Comparison of ENCODE assay signal across 8 cellular contexts in the genomic region with DNA sequence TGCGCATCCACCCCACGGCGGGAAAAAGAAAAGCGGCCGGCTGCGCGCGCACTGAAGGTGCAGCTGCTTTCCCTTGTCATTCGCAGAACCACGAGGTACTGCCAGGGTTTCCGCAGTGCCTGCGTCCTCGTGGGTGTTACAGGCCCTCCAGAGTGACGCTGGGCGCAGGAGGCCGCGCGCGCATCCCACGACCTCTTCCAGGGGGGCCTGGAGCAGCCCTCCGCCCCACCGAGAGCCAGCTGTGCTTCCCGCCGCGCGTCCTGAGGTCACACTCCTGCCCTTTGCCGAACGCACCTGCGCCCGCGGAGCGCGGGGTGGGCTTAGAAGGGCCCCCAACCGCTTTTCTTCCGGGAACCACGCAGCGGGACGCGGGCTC. TPM values are rescaled to one million over a fixed set of nuclear protein-coding genes. Genes with fewer than 3 reads are reported as not detected.
DNase-seq lines count a peak whose midpoint lies in the region; ATAC-seq and TF ChIP-seq lines count a peak whose summit lies in the region.

No MANE protein-coding gene starts in this region.

- no peaks in the 10 kb centered on the region for H3K9me3 ChIP-seq in Caco-2
- H3K9me3 ChIP-seq in SK-N-SH = no peaks in the 10 kb centered on the region
- H3K9me3 ChIP-seq in SJCRH30 (replicated peaks) = no peaks in the 10 kb centered on the region

- H3K27ac ChIP-seq in SK-N-SH (ENCODE audit: low read depth in 2 of 2, low read length in 1 of 2) (peak overlapping the region in 1 of 2 experiments; percentile 91; a peak in 2 of 4 replicates), skin epidermis (peak overlapping the region in 20 of 21 experiments; percentile 81 to 96 (median 91)), SJCRH30 (no peak overlapping the region)

- peaks cover 59% of the 10 kb centered on the region for H3K36me3 Mint-ChIP-seq in Caco-2 (ENCODE audit: insufficient read depth, unreplicated experiment)

- CTCF ChIA-PET in Caco-2 (lab: Charles Lee) = interaction anchor here (1.0 to 2.3 kb wide), 2 partner anchors 82 to 332 kb away, joined by 5 to 6 read pairs; a partner anchor contains a TSS
- CTCF ChIA-PET in SK-N-SH (lab: Yijun Ruan, JAX) = interaction anchor here (0.6 to 4.3 kb wide), 6 partner anchors 10 to 332 kb away, joined by 3 to 9 read pairs (median 4); a partner anchor contains a TSS

- H3K9me2 ChIP-seq in SK-N-SH = no peaks in the 10 kb centered on the region

- intact Hi-C loops in Caco-2 (cut with micrococcal nuclease; ENCODE audit: unreplicated experiment) = no loop called here

- H3K27me3 ChIP-seq in Caco-2 (replicated peaks; ENCODE audit: control insufficient read depth, insufficient read depth, low read length) = no peaks in the 10 kb centered on the region
- H3K27me3 ChIP-seq in SK-N-SH (ENCODE audit: insufficient read depth) = no peaks in the 10 kb centered on the region
- no peaks in the 10 kb centered on the region for H3K27me3 ChIP-seq in SJCRH30

- no peaks in the 10 kb centered on the region for H3K27me3 Mint-ChIP-seq in Caco-2 (ENCODE audit: insufficient read depth, unreplicated experiment)

- no peaks in the 10 kb centered on the region for H3K4me1 Mint-ChIP-seq in Caco-2 (ENCODE audit: low read depth, unreplicated experiment)

- no peak overlapping the region for H3K27ac Mint-ChIP-seq in Caco-2 (ENCODE audit: unreplicated experiment)

- ATAC-seq in HG02623 (IDR thresholded peaks at IDR 0.05; ENCODE audit: unreplicated experiment) = no peak

- no peak for TF ChIP-seq CTCF in Caco-2 (IDR thresholded peaks at IDR 0.05; ENCODE audit: insufficient read depth in 1 of 2, low read depth in 1 of 2, low read length in 1 of 2, severe bottlenecking in 1 of 2, unreplicated experiment in 1 of 2)
- no peak for TF ChIP-seq CTCF in HFF-Myc (IDR thresholded peaks at IDR 0.05; ENCODE audit: low read depth, low read length, missing control alignments)
- no peak for TF ChIP-seq CTCF in SK-N-SH (IDR thresholded peaks at IDR 0.05)

- TF ChIP-seq RAD21 in SK-N-SH (IDR thresholded peaks at IDR 0.05; ENCODE audit: low read length) = no peak

- 63% methylated on average over 27 of the region's 39 CpGs for WGBS in SK-N-SH (ENCODE audit: low lambda C conversion rate)

- H4K20me1 ChIP-seq in SK-N-SH (ENCODE audit: insufficient read depth) = no peaks in the 10 kb centered on the region

- DNase-seq in Caco-2 (no peak), HFF-Myc (ENCODE audit: extremely low read depth, low read depth) (no peak), SK-N-SH (peak; percentile 85), amniotic epithelial cell (ENCODE audit: low read depth) (peak; percentile 37), hypothalamus (lab: John Stamatoyannopoulos, UW) (peak in 37 of 51 donors; percentile 4 to 77 (median 46)), SJCRH30 (no peak)

- H3K9me3 Mint-ChIP-seq in Caco-2 (ENCODE audit: unreplicated experiment) = no peaks in the 10 kb centered on the region

- H3K4me3 Mint-ChIP-seq in Caco-2 (ENCODE audit: unreplicated experiment) = peak overlapping the region; percentile 74

- POLR2A ChIA-PET in Caco-2 (lab: Charles Lee) (interaction anchor here (0.8 kb wide), 1 partner anchor 52 kb away, joined by 5 read pairs; no protein-coding TSS in a partner anchor), SK-N-SH (lab: Yijun Ruan, JAX) (interaction anchor here (1.0 to 1.5 kb wide), 2 partner anchors 9 to 51 kb away, joined by 3 to 4 read pairs; a partner anchor contains a TSS)

- peaks cover 43% of the 10 kb centered on the region for H3K79me2 ChIP-seq in SK-N-SH (ENCODE audit: insufficient read depth)

- H3K36me3 ChIP-seq in Caco-2 (ENCODE audit: control insufficient read depth, insufficient read depth, low read length) (peaks cover 4% of the 10 kb centered on the region; the same call in 1 of the 2 replicates), SK-N-SH (replicated peaks in 1 of 2; ENCODE audit: control insufficient read depth in 1 of 2, insufficient read depth in 2 of 2, low read length in 1 of 2) (peaks cover 44 to 54% of the 10 kb centered on the region in 2 experiments), SJCRH30 (peaks cover 31% of the 10 kb centered on the region)

- peaks cover 14% of the 10 kb centered on the region for H3F3A ChIP-seq in SK-N-SH (replicated peaks; ENCODE audit: insufficient read depth)

- H3K4me2 ChIP-seq in SK-N-SH = peak overlapping the region; percentile 86; the same call in 1 of the 2 replicates

- peak overlapping the region; percentile 89 for H3K9ac ChIP-seq in SK-N-SH

- TF ChIP-seq EP300 in SK-N-SH (IDR thresholded peaks at IDR 0.05; ENCODE audit: borderline replicate concordance in 1 of 2, low read depth in 1 of 2, low read length in 1 of 2) = no peak

- peak overlapping the region; percentile 91; the same call in 1 of the 2 replicates for H2AFZ ChIP-seq in SK-N-SH (ENCODE audit: low read depth)

- H3K4me1 ChIP-seq in Caco-2 (no peaks in the 10 kb centered on the region), SK-N-SH (ENCODE audit: control insufficient read depth in 1 of 2, insufficient read depth in 2 of 2, low read depth in 1 of 2, low read length in 1 of 2) (peaks cover 9 to 26% of the 10 kb centered on the region in 2 experiments; a peak in 1 of 4 replicates), SJCRH30 (no peaks in the 10 kb centered on the region)

- H3K4me3 ChIP-seq in Caco-2 (ENCODE audit: low read depth, low read length) (peak overlapping the region; percentile 72), HFF-Myc (replicated peaks; ENCODE audit: low read depth, low read length) (peak overlapping the region; percentile 71), SK-N-SH (ENCODE audit: low read depth in 2 of 2, low read length in 1 of 2) (peak overlapping the region; percentile 82), skin epidermis (peak overlapping the region; percentile 54 to 91 (median 80)), SJCRH30 (no peak overlapping the region)

- no TSS peak for BruUV-seq in Caco-2 (replicated peaks; lab: Mats Ljungman, UMichigan)

TF ChIP-seq in SK-N-SH, 30 proteins besides CTCF, POLR2A, EP300 and RAD21:
- TF ChIP-seq GATA2 (CRISPR knock-in tag; IDR thresholded peaks at IDR 0.05) = no peak

RNA-seq across cellular contexts. Expression of a gene that starts 0.4 kb away (rescaled TPM):
- total RNA-seq in Caco-2 (2022) = 56.5 and 57.8 TPM in 2 replicates
- polyA plus RNA-seq in SK-N-SH (2012; rRNA removed) = 115 and 133 TPM in 2 replicates
- 139 and 143 TPM in 2 replicates for polyA plus RNA-seq in SK-N-SH (2012; cell fraction: cytosol; rRNA removed)
- polyA plus RNA-seq in SK-N-SH (2012; cell fraction: nucleus; rRNA removed) = 49.0 and 74.7 TPM in 2 replicates
- not detected in 2 replicates for total RNA-seq in SJCRH30 (2014; rRNA removed; shearing (Covaris generic))

RNA-seq across cellular contexts. Expression of a gene that starts 50.5 kb away (rescaled TPM):
- 80.6 and 95.0 TPM in 2 replicates for total RNA-seq in Caco-2 (2022)
- 31.4 and 34.2 TPM in 2 replicates for polyA plus RNA-seq in SK-N-SH (2012; rRNA removed)
- polyA plus RNA-seq in SK-N-SH (2012; cell fraction: cytosol; rRNA removed) = 37.5 and 55.5 TPM in 2 replicates
- polyA plus RNA-seq in SK-N-SH (2012; cell fraction: nucleus; rRNA removed) = 54.0 and 69.3 TPM in 2 replicates
- total RNA-seq in SJCRH30 (2014; rRNA removed; shearing (Covaris generic)) = 99.4 and 116 TPM in 2 replicates

RNA-seq across cellular contexts. Expression of a gene that starts 50.6 kb away (rescaled TPM):
- total RNA-seq in Caco-2 (2022) = 82.4 and 107 TPM in 2 replicates
- polyA plus RNA-seq in SK-N-SH (2012; rRNA removed) = 56.6 and 62.3 TPM in 2 replicates
- polyA plus RNA-seq in SK-N-SH (2012; cell fraction: cytosol; rRNA removed) = 69.3 and 89.5 TPM in 2 replicates
- polyA plus RNA-seq in SK-N-SH (2012; cell fraction: nucleus; rRNA removed) = 74.3 and 86.8 TPM in 2 replicates
- total RNA-seq in SJCRH30 (2014; rRNA removed; shearing (Covaris generic)) = 63.0 and 68.7 TPM in 2 replicates

Comparison
In these comparisons a context has a peak if more than half of its experiments do, and no peak if none do; other contexts are left out.
1. DNase-seq: peak in SK-N-SH (single experiment), amniotic epithelial cell (single experiment) and hypothalamus (37 of 51); none in Caco-2 (0 of 2), HFF-Myc (single experiment) and SJCRH30 (0 of 2).
2. RNA of a gene that starts 0.4 kb away (total RNA-seq): 56.5 to 57.8 TPM in Caco-2; not detected in SJCRH30; every median in the first group is over 10 times any median in the second.